Comparison of ENCODE assay signal across 30 cellular contexts in the genomic region with DNA sequence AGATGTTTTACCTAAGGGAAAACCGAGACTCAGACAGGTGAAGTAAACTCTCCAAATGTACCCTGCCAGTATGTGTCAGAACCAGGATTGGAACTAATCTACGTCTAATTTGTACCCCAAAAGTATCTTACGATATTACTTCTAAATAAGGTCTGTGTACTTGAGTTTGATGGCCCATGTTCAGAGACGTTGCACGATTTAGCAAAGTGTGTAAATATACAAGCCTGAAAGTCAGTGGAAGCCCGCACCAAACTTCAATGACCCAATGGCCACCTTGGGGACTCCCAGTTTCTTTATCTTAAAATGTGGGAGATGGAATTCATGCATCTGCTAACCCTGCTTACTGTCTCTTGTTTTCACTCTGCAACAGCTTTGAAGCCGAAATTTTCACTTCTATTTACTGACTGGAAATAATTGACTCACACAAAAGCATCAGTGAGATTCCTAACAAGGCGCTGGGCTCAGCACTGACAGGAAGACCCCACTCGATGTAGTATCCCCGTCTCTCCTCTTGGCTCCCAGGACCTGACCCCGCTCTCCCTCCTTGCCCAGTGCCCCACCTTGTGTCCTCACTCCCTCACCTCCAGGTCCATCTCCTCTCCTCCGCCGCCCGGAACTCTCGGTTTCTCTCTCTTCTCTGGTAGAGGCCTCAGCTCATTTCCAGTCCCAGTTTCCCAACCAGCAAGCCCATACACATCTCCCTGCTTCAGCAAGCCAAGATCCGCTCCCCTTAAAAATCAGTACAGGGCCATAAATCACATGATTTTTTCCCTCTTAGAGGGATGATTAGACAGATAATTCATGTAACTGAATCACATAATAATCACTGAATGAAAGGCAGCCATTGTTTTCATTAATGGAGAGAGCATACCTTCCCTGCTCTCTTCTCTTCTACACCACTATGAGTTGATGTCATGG. TPM values are rescaled to one million over a fixed set of nuclear protein-coding genes. Genes with fewer than 3 reads are reported as not detected.
A peak's percentile ranks its signal among the peaks of the same experiment; 100 is the strongest.
DNase-seq lines count a peak whose midpoint lies in the region; ATAC-seq, FAIRE-seq and TF ChIP-seq lines count a peak whose summit lies in the region.
"Had no signal": no experiment of that assay in that cellular context is flagged by ENCODE, and none has a peak within 500 bp of the region (broad histone marks: within the 10 kb centered on the region; RNA-seq: fewer than 3 reads in every experiment).

No MANE protein-coding gene starts in this region.

- no peak overlapping the region for H3K4me3 Mint-ChIP-seq in activated naive CD8-positive, alpha-beta T cell treated with anti-CD3 and anti-CD28 coated beads, Interleukin-2, amount 10 ng/mL, durations not matched to agents 7 days and 5 days
- no peak overlapping the region for H3K4me3 Mint-ChIP-seq in activated naive CD8-positive, alpha-beta T cell treated with anti-CD3 and anti-CD28 coated beads, Interleukin-2, amount 50 U/mL, for 24 hours
- H3K4me3 Mint-ChIP-seq: B cell; CD4-positive, alpha-beta T cell; CD8-positive, alpha-beta T cell had no signal

- no peaks in the 10 kb centered on the region for H3K4me1 ChIP-seq in esophagus muscularis mucosa
- no peaks in the 10 kb centered on the region for H3K4me1 ChIP-seq in keratinocyte (ENCODE audit: control insufficient read depth, extremely low read depth, insufficient read depth, low read length)
- H3K4me1 ChIP-seq in HepG2 (ENCODE audit: insufficient read depth, low read length), result no peaks in the 10 kb centered on the region
- H3K4me1 ChIP-seq: A549; BLaER1 treated with 17β-estradiol and CSF1 and Interleukin-3, amounts not matched to agents 10 nM and 100 nM had no signal

- FAIRE-seq in keratinocyte (lab: Jason Lieb, UNC), result no peak
- FAIRE-seq in HepG2 (lab: Jason Lieb, UNC), result no peak
- FAIRE-seq: A549, GM12878, GM12892, GM18507 had no signal

- peaks cover 0 to 6% (median 0%) of the 10 kb centered on the region in 4 donors for H3K27me3 ChIP-seq in esophagus muscularis mucosa
- H3K27me3 ChIP-seq in keratinocyte (ENCODE audit: control insufficient read depth, extremely low read depth, insufficient read depth, low read length), result peaks cover 5% of the 10 kb centered on the region
- no peaks in the 10 kb centered on the region; a peak in 1 of 5 replicates for H3K27me3 ChIP-seq in HepG2 (ENCODE audit: control insufficient read depth in 1 of 2, insufficient read depth in 2 of 2, low read length in 2 of 2)
- H3K27me3 ChIP-seq: BLaER1 treated with 17β-estradiol and CSF1 and Interleukin-3, amounts not matched to agents 10 nM and 100 nM had no signal

- H4K20me1 ChIP-seq in keratinocyte (ENCODE audit: control insufficient read depth, extremely low read depth, insufficient read depth, low read length) (no peaks in the 10 kb centered on the region), HepG2 (ENCODE audit: insufficient read depth, low read length) (no peaks in the 10 kb centered on the region)
- H4K20me1 ChIP-seq: BLaER1 treated with 17β-estradiol and CSF1 and Interleukin-3, amounts not matched to agents 10 nM and 100 nM had no signal

- H3K4me1 Mint-ChIP-seq in activated naive CD8-positive, alpha-beta T cell treated with anti-CD3 and anti-CD28 coated beads, Interleukin-2, amount 10 ng/mL, durations not matched to agents 7 days and 5 days, result peaks cover 2% of the 10 kb centered on the region
- H3K4me1 Mint-ChIP-seq in activated naive CD8-positive, alpha-beta T cell treated with anti-CD3 and anti-CD28 coated beads, Interleukin-2, amount 50 U/mL, for 24 hours, result peaks cover 6% of the 10 kb centered on the region
- H3K4me1 Mint-ChIP-seq: B cell had no signal

- 89% methylated on average over 16 of the region's 16 CpGs for WGBS in esophagus muscularis mucosa
- WGBS in HepG2 (ENCODE audit: low lambda C conversion rate), result 43% methylated on average over 14 of the region's 16 CpGs

- no peak for TF ChIP-seq POLR2A in esophagus muscularis mucosa (IDR thresholded peaks at IDR 0.05; ENCODE audit: low read depth)
- TF ChIP-seq POLR2A in HepG2 (IDR thresholded peaks at IDR 0.05; ENCODE audit: insufficient read depth in 1 of 2, low read depth in 2 of 2, low read length in 2 of 2), result no peak

- no peaks in the 10 kb centered on the region for H3K36me3 ChIP-seq in esophagus muscularis mucosa
- no peaks in the 10 kb centered on the region for H3K36me3 ChIP-seq in keratinocyte (ENCODE audit: control insufficient read depth in 2 of 2, extremely low read depth in 1 of 2, insufficient read depth in 2 of 2, low read length in 2 of 2)
- H3K36me3 ChIP-seq in HepG2 (replicated peaks in 1 of 2; ENCODE audit: control insufficient read depth in 1 of 2, insufficient read depth in 2 of 2, low read length in 2 of 2), result no peaks in the 10 kb centered on the region
- H3K36me3 ChIP-seq: BLaER1 treated with 17β-estradiol and CSF1 and Interleukin-3, amounts not matched to agents 10 nM and 100 nM had no signal

- peaks cover 0 to 9% (median 5%) of the 10 kb centered on the region in 4 donors for H3K9me3 ChIP-seq in esophagus muscularis mucosa
- no peaks in the 10 kb centered on the region for H3K9me3 ChIP-seq in keratinocyte (ENCODE audit: control insufficient read depth, low read depth, low read length)
- no peaks in the 10 kb centered on the region for H3K9me3 ChIP-seq in HepG2 (ENCODE audit: low read length)
- H3K9me3 ChIP-seq: A549 had no signal

- H3K9me3 Mint-ChIP-seq in activated naive CD8-positive, alpha-beta T cell treated with anti-CD3 and anti-CD28 coated beads, Interleukin-2, amount 10 ng/mL, durations not matched to agents 7 days and 5 days, result peaks cover 12% of the 10 kb centered on the region
- H3K9me3 Mint-ChIP-seq in activated naive CD8-positive, alpha-beta T cell treated with anti-CD3 and anti-CD28 coated beads, Interleukin-2, amount 50 U/mL, for 24 hours, result peaks cover 17% of the 10 kb centered on the region

- H3K27ac ChIP-seq in esophagus muscularis mucosa (replicated peaks in 1 of 4) (no peak overlapping the region), keratinocyte (ENCODE audit: control insufficient read depth, insufficient read depth, low read length) (no peak overlapping the region), HepG2 (ENCODE audit: extremely low read length, insufficient read depth, low read length) (no peak overlapping the region)
- H3K27ac ChIP-seq: 22Rv1; A549; BLaER1 treated with 17β-estradiol and CSF1 and Interleukin-3, amounts not matched to agents 10 nM and 100 nM; C4-2B had no signal

- H3K36me3 Mint-ChIP-seq in activated naive CD8-positive, alpha-beta T cell treated with anti-CD3 and anti-CD28 coated beads, Interleukin-2, amount 10 ng/mL, durations not matched to agents 7 days and 5 days, result peaks cover 7% of the 10 kb centered on the region
- no peaks in the 10 kb centered on the region for H3K36me3 Mint-ChIP-seq in activated naive CD8-positive, alpha-beta T cell treated with anti-CD3 and anti-CD28 coated beads, Interleukin-2, amount 50 U/mL, for 24 hours (ENCODE audit: low read depth)
- H3K36me3 Mint-ChIP-seq: CD8-positive, alpha-beta T cell had no signal

- H3K4me2 ChIP-seq in keratinocyte (ENCODE audit: control insufficient read depth, extremely low read depth, insufficient read depth, low read depth, low read length) (no peak overlapping the region), HepG2 (ENCODE audit: low read depth, low read length) (no peak overlapping the region)
- H3K4me2 ChIP-seq: A549; BLaER1 treated with 17β-estradiol and CSF1 and Interleukin-3, amounts not matched to agents 10 nM and 100 nM had no signal

- POLR2A ChIA-PET in activated naive CD8-positive, alpha-beta T cell treated with anti-CD3 and anti-CD28 coated beads, Interleukin-2, amount 10 ng/mL, durations not matched to agents 7 days and 5 days (lab: Charles Lee), result interaction anchor here (0.7 kb wide), 1 partner anchor 128 kb away, joined by 4 read pairs; no protein-coding TSS in a partner anchor
- POLR2A ChIA-PET in HepG2 (lab: Yijun Ruan, JAX), result no interaction called here

- dilution Hi-C loops in keratinocyte (cut with MboI; ENCODE audit: extremely low pct_ligation_motif_present, low sequenced_read_pairs), result no loop called here

- H3K27me3 Mint-ChIP-seq in activated naive CD8-positive, alpha-beta T cell treated with anti-CD3 and anti-CD28 coated beads, Interleukin-2, amount 10 ng/mL, durations not matched to agents 7 days and 5 days, result peaks cover 24% of the 10 kb centered on the region
- peaks cover 31% of the 10 kb centered on the region for H3K27me3 Mint-ChIP-seq in activated naive CD8-positive, alpha-beta T cell treated with anti-CD3 and anti-CD28 coated beads, Interleukin-2, amount 50 U/mL, for 24 hours

- CTCF ChIA-PET in HepG2 (lab: Yijun Ruan, JAX; ENCODE audit: low intra/inter-chr PET ratio, low total read pairs), result no interaction called here

- in situ Hi-C loops in HepG2 (cut with HindIII; ENCODE audit: extremely low pct_ligation_motif_present, low pct_unique_long_range_greater_than_20kb), result no loop called here

- TF ChIP-seq EP300 in esophagus muscularis mucosa (IDR thresholded peaks at IDR 0.05), result no peak
- TF ChIP-seq EP300 in HepG2 (IDR thresholded peaks at IDR 0.05; ENCODE audit: low read depth in 2 of 2, low read length in 2 of 2), result no peak
- TF ChIP-seq EP300 in HepG2 (CRISPR knock-in tag; IDR thresholded peaks at IDR 0.05; ENCODE audit: borderline replicate concordance), result no peak

- no peak for TF ChIP-seq CTCF in esophagus muscularis mucosa (IDR thresholded peaks at IDR 0.05)
- no peak for TF ChIP-seq CTCF in keratinocyte (optimal IDR thresholded peaks at IDR 0.05 in 1 of 3, IDR thresholded peaks at IDR 0.05 in 1 of 3, conservative IDR thresholded peaks at IDR 0.05 in 1 of 3; ENCODE audit: extremely low read depth in 1 of 3, insufficient read depth in 2 of 3, low read length in 3 of 3)
- TF ChIP-seq CTCF in HepG2 (CRISPR knock-in tag; IDR thresholded peaks at IDR 0.05), result no peak

- H3K9ac ChIP-seq in keratinocyte (ENCODE audit: control insufficient read depth, extremely low read depth, insufficient read depth, low read length), result no peak overlapping the region
- no peak overlapping the region for H3K9ac ChIP-seq in HepG2 (ENCODE audit: insufficient read depth, low read depth, low read length)
- H3K9ac ChIP-seq: BLaER1 treated with 17β-estradiol and CSF1 and Interleukin-3, amounts not matched to agents 10 nM and 100 nM had no signal

- H3K79me2 ChIP-seq in keratinocyte (ENCODE audit: control insufficient read depth, insufficient read depth, low read length), result no peaks in the 10 kb centered on the region
- no peaks in the 10 kb centered on the region for H3K79me2 ChIP-seq in HepG2 (ENCODE audit: insufficient read depth, low read length)

- TF ChIP-seq RAD21 in HepG2 (CRISPR knock-in tag; IDR thresholded peaks at IDR 0.05), result no peak

- no peak for DNase-seq in activated naive CD8-positive, alpha-beta T cell treated with anti-CD3 and anti-CD28 coated beads, Interleukin-2, amount 10 ng/mL, durations not matched to agents 7 days and 5 days
- no peak for DNase-seq in activated naive CD8-positive, alpha-beta T cell treated with anti-CD3 and anti-CD28 coated beads, Interleukin-2, amount 50 U/mL, for 24 hours
- DNase-seq in COLO829 (ENCODE audit: low spot score) (peak; percentile 67), esophagus muscularis mucosa (ENCODE audit: extremely low spot score) (peak; percentile 90), keratinocyte (ENCODE audit: low read depth, low spot score) (no peak), NCI-H1092 (lab: John Stamatoyannopoulos, UW) (no peak), HepG2 (ENCODE audit: low spot score) (no peak)
- DNase-seq: AML-193; CD4-positive, alpha-beta T cell; CD8-positive, alpha-beta T cell; COR-L47; DMS 273 treated with DMSO at 0.1 percent for 48 hours; DMS153; DMS53; DMS79; DND-41; EL; GDM1 had no signal

- no peaks in the 10 kb centered on the region for H3K9me1 ChIP-seq in keratinocyte (ENCODE audit: control insufficient read depth, extremely low read depth, insufficient read depth, low read length)

- peak overlapping the region; percentile 51 for H3K27ac Mint-ChIP-seq in activated naive CD8-positive, alpha-beta T cell treated with anti-CD3 and anti-CD28 coated beads, Interleukin-2, amount 10 ng/mL, durations not matched to agents 7 days and 5 days
- no peak overlapping the region for H3K27ac Mint-ChIP-seq in activated naive CD8-positive, alpha-beta T cell treated with anti-CD3 and anti-CD28 coated beads, Interleukin-2, amount 50 U/mL, for 24 hours
- H3K27ac Mint-ChIP-seq: B cell; CD4-positive, alpha-beta T cell; CD8-positive, alpha-beta T cell had no signal

- H3K4me3 ChIP-seq in esophagus muscularis mucosa, result no peak overlapping the region
- no peak overlapping the region for H3K4me3 ChIP-seq in keratinocyte (ENCODE audit: control insufficient read depth in 2 of 3, extremely low read depth in 1 of 3, insufficient read depth in 2 of 3, low read depth in 1 of 3, low read length in 3 of 3)
- H3K4me3 ChIP-seq in HepG2 (replicated peaks in 1 of 3; ENCODE audit: insufficient read depth in 1 of 3, low read depth in 2 of 3, low read length in 3 of 3), result no peak overlapping the region
- H3K4me3 ChIP-seq: A549; BLaER1 treated with 17β-estradiol and CSF1 and Interleukin-3, amounts not matched to agents 10 nM and 100 nM; GM12878 had no signal

- intact Hi-C loops in esophagus muscularis mucosa (cut with DNase I) (no loop called here), HepG2 (cut with micrococcal nuclease; ENCODE audit: unreplicated experiment) (no loop called here)

- H2AFZ ChIP-seq in keratinocyte (ENCODE audit: control insufficient read depth, low read length) (peak overlapping the region; percentile 87), HepG2 (ENCODE audit: low read length) (no peak overlapping the region)

- ATAC-seq in activated naive CD8-positive, alpha-beta T cell treated with anti-CD3 and anti-CD28 coated beads, Interleukin-2, amount 10 ng/mL, durations not matched to agents 7 days and 5 days (ENCODE audit: low read depth), result no peak
- ATAC-seq in activated naive CD8-positive, alpha-beta T cell treated with anti-CD3 and anti-CD28 coated beads, Interleukin-2, amount 50 U/mL, for 24 hours, result no peak
- ATAC-seq in GM19455 (IDR thresholded peaks at IDR 0.05; ENCODE audit: unreplicated experiment) (no peak), HepG2 (no peak)
- ATAC-seq: A549; CD8-positive, alpha-beta T cell; GM12878 had no signal

- no TSS peak for BruUV-seq in HepG2 (replicated peaks; lab: Mats Ljungman, UMichigan)

RNA-seq across cellular contexts. Expression of gene ENPP6, which starts 42.8 kb away (rescaled TPM):
- 1 to 10 TPM in 1 of 2 experiments, under 1 TPM in 1; 0.89 to 1.5 TPM for total RNA-seq in activated naive CD8-positive, alpha-beta T cell treated with anti-CD3 and anti-CD28 coated beads, Interleukin-2, amount 10 ng/mL, durations not matched to agents 7 days and 5 days
- total RNA-seq in esophagus muscularis mucosa, result 1 to 10 TPM in 1 of 4 donors, under 1 TPM in 3; 0.42 to 1.1 (median 0.92) TPM
- polyA plus RNA-seq in keratinocyte, result not detected in 3 replicates
- polyA plus RNA-seq in keratinocyte (2011; ENCODE audit: low read depth), result not detected
- not detected in 2 replicates for polyA plus RNA-seq in keratinocyte (2011; cell fraction: cytosol; rRNA removed)
- not detected in 2 replicates for polyA plus RNA-seq in keratinocyte (2011; cell fraction: nucleus; rRNA removed)
- polyA plus RNA-seq in keratinocyte (2012; ENCODE audit: low replicate concordance), result not detected in 2 replicates
- not detected in 3 replicates for polyA minus RNA-seq in keratinocyte
- polyA minus RNA-seq in keratinocyte (2011; cell fraction: cytosol; rRNA and poly(A)+ RNA removed), result not detected
- polyA minus RNA-seq in keratinocyte (2011; cell fraction: nucleus; rRNA and poly(A)+ RNA removed), result not detected in 2 replicates
- not detected in 2 replicates for total RNA-seq in HepG2 (2016; rRNA removed; fragmentation: Illumina TruSeq; extraction: Trizol)
- total RNA-seq in HepG2 (2016; cell fraction: cytosol; rRNA removed; fragmentation: Illumina TruSeq; extraction: Trizol; ENCODE audit: low read depth), result not detected in 2 replicates
- not detected in 2 replicates for total RNA-seq in HepG2 (2016; cell fraction: insoluble cytoplasmic fraction; rRNA removed; fragmentation: Illumina TruSeq; extraction: Trizol)
- not detected in 2 replicates for total RNA-seq in HepG2 (2016; cell fraction: membrane; rRNA removed; fragmentation: Illumina TruSeq; extraction: Trizol)
- total RNA-seq in HepG2 (2016; cell fraction: nucleus; rRNA removed; fragmentation: Illumina TruSeq; extraction: Trizol), result not detected in 2 replicates
- not detected in 2 replicates for polyA plus RNA-seq in HepG2 (2011; rRNA removed)
- polyA plus RNA-seq in HepG2 (2011; cell fraction: cytosol; rRNA removed), result 0.03 TPM in 1 of 2 replicates, not detected in the other
- polyA plus RNA-seq in HepG2 (2011; cell fraction: nucleus; rRNA removed), result not detected in 2 replicates
- polyA plus RNA-seq in HepG2 (2012), result not detected in 2 replicates
- not detected in 2 replicates for polyA plus RNA-seq in HepG2 (2016; cell fraction: cytosol; fragmentation: Illumina TruSeq; extraction: Trizol; ENCODE audit: low read depth)
- not detected in 2 replicates for polyA plus RNA-seq in HepG2 (2016; cell fraction: insoluble cytoplasmic fraction; fragmentation: Illumina TruSeq; extraction: Trizol; ENCODE audit: low read depth)
- polyA plus RNA-seq in HepG2 (2016; cell fraction: membrane; fragmentation: Illumina TruSeq; extraction: Trizol; ENCODE audit: low read depth), result not detected in 2 replicates
- polyA plus RNA-seq in HepG2 (2016; cell fraction: nucleus; fragmentation: Illumina TruSeq; extraction: Trizol; ENCODE audit: insufficient read depth, low read depth), result not detected in 2 replicates
- polyA minus RNA-seq in HepG2 (2011; rRNA and poly(A)+ RNA removed; ENCODE audit: low replicate concordance), result not detected in 2 replicates
- not detected in 2 replicates for polyA minus RNA-seq in HepG2 (2011; cell fraction: cytosol; rRNA and poly(A)+ RNA removed)
- polyA minus RNA-seq in HepG2 (2011; cell fraction: nucleus; rRNA and poly(A)+ RNA removed), result not detected in 2 replicates
- total RNA-seq: A172; B cell; CD4-positive, alpha-beta T cell; CD8-positive, alpha-beta T cell; G401 had no signal
- polyA plus RNA-seq: A549, BJ had no signal

Comparison
In these comparisons a context has a peak if more than half of its experiments do, and no peak if none do; other contexts are left out.
1. DNase-seq: peak in COLO829 (single experiment) and esophagus muscularis mucosa (single experiment); none in activated naive CD8-positive, alpha-beta T cell treated with anti-CD3 and anti-CD28 coated beads, Interleukin-2, amount 10 ng/mL, durations not matched to agents 7 days and 5 days (single experiment), activated naive CD8-positive, alpha-beta T cell treated with anti-CD3 and anti-CD28 coated beads, Interleukin-2, amount 50 U/mL, for 24 hours (single experiment), keratinocyte (single experiment), NCI-H1092 (single experiment) and HepG2 (single experiment).